ENCODE assay signal across 1 cellular context in the genomic region with DNA sequence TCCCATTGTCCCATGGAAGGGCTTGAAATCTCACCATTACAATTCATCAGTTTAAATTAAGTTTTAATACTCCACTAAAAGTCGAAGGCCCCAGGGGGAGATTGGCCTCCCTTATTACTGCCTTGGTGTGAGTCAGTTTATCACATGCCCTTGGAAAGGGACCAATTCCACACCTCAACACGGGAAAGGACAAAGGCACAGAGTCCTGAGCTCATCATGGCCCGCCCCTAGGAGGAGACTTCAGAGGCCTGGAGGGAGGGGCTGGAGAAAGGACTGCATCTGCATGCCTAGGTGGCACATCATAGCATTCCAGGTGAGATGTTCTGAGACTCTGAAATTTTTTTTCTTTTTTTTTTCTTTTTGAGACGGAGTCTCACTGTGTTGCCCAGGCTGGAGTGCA.
TF ChIP-seq lines count a peak whose summit lies in the region.

No MANE protein-coding gene starts in this region.

TF ChIP-seq in HEK293, 187 proteins besides CTCF, POLR2A, EP300 and RAD21 (continued from another document):
- TF ChIP-seq, protein P1, sequence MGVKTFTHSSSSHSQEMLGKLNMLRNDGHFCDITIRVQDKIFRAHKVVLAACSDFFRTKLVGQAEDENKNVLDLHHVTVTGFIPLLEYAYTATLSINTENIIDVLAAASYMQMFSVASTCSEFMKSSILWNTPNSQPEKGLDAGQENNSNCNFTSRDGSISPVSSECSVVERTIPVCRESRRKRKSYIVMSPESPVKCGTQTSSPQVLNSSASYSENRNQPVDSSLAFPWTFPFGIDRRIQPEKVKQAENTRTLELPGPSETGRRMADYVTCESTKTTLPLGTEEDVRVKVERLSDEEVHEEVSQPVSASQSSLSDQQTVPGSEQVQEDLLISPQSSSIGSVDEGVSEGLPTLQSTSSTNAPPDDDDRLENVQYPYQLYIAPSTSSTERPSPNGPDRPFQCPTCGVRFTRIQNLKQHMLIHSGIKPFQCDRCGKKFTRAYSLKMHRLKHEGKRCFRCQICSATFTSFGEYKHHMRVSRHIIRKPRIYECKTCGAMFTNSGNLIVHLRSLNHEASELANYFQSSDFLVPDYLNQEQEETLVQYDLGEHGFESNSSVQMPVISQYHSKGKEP (tag by site-specific recombination; IDR thresholded peaks at IDR 0.05) = no peak
- TF ChIP-seq YY1 (tag by site-specific recombination; IDR thresholded peaks at IDR 0.05) = no peak
- TF ChIP-seq ZNF544 (tag by site-specific recombination; IDR thresholded peaks at IDR 0.05) = no peak
- no peak for TF ChIP-seq ZNF623 (tag by site-specific recombination; IDR thresholded peaks at IDR 0.05)
- no peak for TF ChIP-seq SCRT1 (tag by site-specific recombination; IDR thresholded peaks at IDR 0.05; ENCODE audit: borderline replicate concordance)
- no peak for TF ChIP-seq ZNF510 (tag by site-specific recombination; IDR thresholded peaks at IDR 0.05; ENCODE audit: insufficient replicate concordance)
- no peak for TF ChIP-seq ZBTB20 (tag by site-specific recombination; IDR thresholded peaks at IDR 0.05)
- no peak for TF ChIP-seq ZNF146 (tag by site-specific recombination; IDR thresholded peaks at IDR 0.05)
- TF ChIP-seq ZNF473 (tag by site-specific recombination; IDR thresholded peaks at IDR 0.05) = no peak
- no peak for TF ChIP-seq KLF1 (tag by site-specific recombination; IDR thresholded peaks at IDR 0.05)
- no peak for TF ChIP-seq ZNF175 (tag by site-specific recombination; IDR thresholded peaks at IDR 0.05)
- no peak for TF ChIP-seq ZNF837 (tag by site-specific recombination; IDR thresholded peaks at IDR 0.05)
- TF ChIP-seq ZNF239 (tag by site-specific recombination; IDR thresholded peaks at IDR 0.05) = no peak
- peak; percentile 64 for TF ChIP-seq ZNF366 (tag by site-specific recombination; conservative IDR thresholded peaks at IDR 0.05)
- TF ChIP-seq ZNF560 (tag by site-specific recombination; IDR thresholded peaks at IDR 0.05; ENCODE audit: borderline replicate concordance) = no peak
- TF ChIP-seq, protein P2, sequence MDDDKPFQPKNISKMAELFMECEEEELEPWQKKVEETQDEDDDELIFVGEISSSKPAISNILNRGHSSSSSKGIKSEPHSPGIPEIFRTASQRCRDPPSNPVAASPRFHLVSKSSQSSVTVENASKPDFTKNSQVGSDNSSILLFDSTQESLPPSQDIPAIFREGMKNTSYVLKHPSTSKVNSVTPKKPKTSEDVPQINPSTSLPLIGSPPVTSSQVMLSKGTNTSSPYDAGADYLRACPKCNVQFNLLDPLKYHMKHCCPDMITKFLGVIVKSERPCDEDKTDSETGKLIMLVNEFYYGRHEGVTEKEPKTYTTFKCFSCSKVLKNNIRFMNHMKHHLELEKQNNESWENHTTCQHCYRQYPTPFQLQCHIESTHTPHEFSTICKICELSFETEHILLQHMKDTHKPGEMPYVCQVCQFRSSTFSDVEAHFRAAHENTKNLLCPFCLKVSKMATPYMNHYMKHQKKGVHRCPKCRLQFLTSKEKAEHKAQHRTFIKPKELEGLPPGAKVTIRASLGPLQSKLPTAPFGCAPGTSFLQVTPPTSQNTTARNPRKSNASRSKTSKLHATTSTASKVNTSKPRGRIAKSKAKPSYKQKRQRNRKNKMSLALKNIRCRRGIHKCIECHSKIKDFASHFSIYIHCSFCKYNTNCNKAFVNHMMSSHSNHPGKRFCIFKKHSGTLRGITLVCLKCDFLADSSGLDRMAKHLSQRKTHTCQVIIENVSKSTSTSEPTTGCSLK (tag by site-specific recombination; IDR thresholded peaks at IDR 0.05) = no peak
- TF ChIP-seq ZBTB8A (tag by site-specific recombination; IDR thresholded peaks at IDR 0.05) = no peak
- TF ChIP-seq ZNF266 (tag by site-specific recombination; IDR thresholded peaks at IDR 0.05; ENCODE audit: low read depth) = no peak
- no peak for TF ChIP-seq HOXC10 (CRISPR knock-in tag; IDR thresholded peaks at IDR 0.05)
- 0 out of 2 replicates have a peak, but pooled peaks have one; percentile 15 for TF ChIP-seq ZBTB17 (tag by site-specific recombination; IDR thresholded peaks at IDR 0.05)
- peak; percentile 33; the same call in 1 of the 2 replicates for TF ChIP-seq SP2 (tag by site-specific recombination; IDR thresholded peaks at IDR 0.05)
- TF ChIP-seq ZNF701 (tag by site-specific recombination; IDR thresholded peaks at IDR 0.05) = no peak
- TF ChIP-seq, protein P3, sequence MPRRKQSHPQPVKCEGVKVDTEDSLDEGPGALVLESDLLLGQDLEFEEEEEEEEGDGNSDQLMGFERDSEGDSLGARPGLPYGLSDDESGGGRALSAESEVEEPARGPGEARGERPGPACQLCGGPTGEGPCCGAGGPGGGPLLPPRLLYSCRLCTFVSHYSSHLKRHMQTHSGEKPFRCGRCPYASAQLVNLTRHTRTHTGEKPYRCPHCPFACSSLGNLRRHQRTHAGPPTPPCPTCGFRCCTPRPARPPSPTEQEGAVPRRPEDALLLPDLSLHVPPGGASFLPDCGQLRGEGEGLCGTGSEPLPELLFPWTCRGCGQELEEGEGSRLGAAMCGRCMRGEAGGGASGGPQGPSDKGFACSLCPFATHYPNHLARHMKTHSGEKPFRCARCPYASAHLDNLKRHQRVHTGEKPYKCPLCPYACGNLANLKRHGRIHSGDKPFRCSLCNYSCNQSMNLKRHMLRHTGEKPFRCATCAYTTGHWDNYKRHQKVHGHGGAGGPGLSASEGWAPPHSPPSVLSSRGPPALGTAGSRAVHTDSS (tag by site-specific recombination; IDR thresholded peaks at IDR 0.05) = no peak
- TF ChIP-seq SCRT2 (tag by site-specific recombination; IDR thresholded peaks at IDR 0.05) = no peak
- TF ChIP-seq ZNF596 (tag by site-specific recombination; IDR thresholded peaks at IDR 0.05) = no peak
- no peak for TF ChIP-seq WT1 (tag by site-specific recombination; IDR thresholded peaks at IDR 0.05)
- TF ChIP-seq, protein P4, sequence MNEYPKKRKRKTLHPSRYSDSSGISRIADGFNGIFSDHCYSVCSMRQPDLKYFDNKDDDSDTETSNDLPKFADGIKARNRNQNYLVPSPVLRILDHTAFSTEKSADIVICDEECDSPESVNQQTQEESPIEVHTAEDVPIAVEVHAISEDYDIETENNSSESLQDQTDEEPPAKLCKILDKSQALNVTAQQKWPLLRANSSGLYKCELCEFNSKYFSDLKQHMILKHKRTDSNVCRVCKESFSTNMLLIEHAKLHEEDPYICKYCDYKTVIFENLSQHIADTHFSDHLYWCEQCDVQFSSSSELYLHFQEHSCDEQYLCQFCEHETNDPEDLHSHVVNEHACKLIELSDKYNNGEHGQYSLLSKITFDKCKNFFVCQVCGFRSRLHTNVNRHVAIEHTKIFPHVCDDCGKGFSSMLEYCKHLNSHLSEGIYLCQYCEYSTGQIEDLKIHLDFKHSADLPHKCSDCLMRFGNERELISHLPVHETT (tag by site-specific recombination; IDR thresholded peaks at IDR 0.05) = no peak
- no peak for TF ChIP-seq ZNF791 (tag by site-specific recombination; IDR thresholded peaks at IDR 0.05)
- no peak for TF ChIP-seq ZNF184 (tag by site-specific recombination; IDR thresholded peaks at IDR 0.05)
- TF ChIP-seq, protein P5, sequence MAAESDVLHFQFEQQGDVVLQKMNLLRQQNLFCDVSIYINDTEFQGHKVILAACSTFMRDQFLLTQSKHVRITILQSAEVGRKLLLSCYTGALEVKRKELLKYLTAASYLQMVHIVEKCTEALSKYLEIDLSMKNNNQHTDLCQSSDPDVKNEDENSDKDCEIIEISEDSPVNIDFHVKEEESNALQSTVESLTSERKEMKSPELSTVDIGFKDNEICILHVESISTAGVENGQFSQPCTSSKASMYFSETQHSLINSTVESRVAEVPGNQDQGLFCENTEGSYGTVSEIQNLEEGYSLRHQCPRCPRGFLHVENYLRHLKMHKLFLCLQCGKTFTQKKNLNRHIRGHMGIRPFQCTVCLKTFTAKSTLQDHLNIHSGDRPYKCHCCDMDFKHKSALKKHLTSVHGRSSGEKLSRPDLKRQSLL (tag by site-specific recombination; IDR thresholded peaks at IDR 0.05) = no peak
- no peak for TF ChIP-seq ZNF157 (tag by site-specific recombination; IDR thresholded peaks at IDR 0.05)
- TF ChIP-seq ZNF571 (tag by site-specific recombination; IDR thresholded peaks at IDR 0.05) = no peak
- no peak for TF ChIP-seq ZNF354C (tag by site-specific recombination; IDR thresholded peaks at IDR 0.05; ENCODE audit: borderline replicate concordance, low read depth)
- no peak for TF ChIP-seq KLF10 (tag by site-specific recombination; IDR thresholded peaks at IDR 0.05)
- no peak for TF ChIP-seq ZNF521 (tag by site-specific recombination; IDR thresholded peaks at IDR 0.05)
- no peak for TF ChIP-seq YY2 (tag by site-specific recombination; IDR thresholded peaks at IDR 0.05)
- TF ChIP-seq ZNF549 (tag by site-specific recombination; IDR thresholded peaks at IDR 0.05) = no peak
- TF ChIP-seq, protein P6, sequence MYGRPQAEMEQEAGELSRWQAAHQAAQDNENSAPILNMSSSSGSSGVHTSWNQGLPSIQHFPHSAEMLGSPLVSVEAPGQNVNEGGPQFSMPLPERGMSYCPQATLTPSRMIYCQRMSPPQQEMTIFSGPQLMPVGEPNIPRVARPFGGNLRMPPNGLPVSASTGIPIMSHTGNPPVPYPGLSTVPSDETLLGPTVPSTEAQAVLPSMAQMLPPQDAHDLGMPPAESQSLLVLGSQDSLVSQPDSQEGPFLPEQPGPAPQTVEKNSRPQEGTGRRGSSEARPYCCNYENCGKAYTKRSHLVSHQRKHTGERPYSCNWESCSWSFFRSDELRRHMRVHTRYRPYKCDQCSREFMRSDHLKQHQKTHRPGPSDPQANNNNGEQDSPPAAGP (tag by site-specific recombination; IDR thresholded peaks at IDR 0.05) = peak; percentile 47; the same call in 1 of the 2 replicates
- TF ChIP-seq ZNF10 (tag by site-specific recombination; IDR thresholded peaks at IDR 0.05) = no peak
- TF ChIP-seq ZNF664 (tag by site-specific recombination; IDR thresholded peaks at IDR 0.05) = no peak
- no peak for TF ChIP-seq ZNF548 (tag by site-specific recombination; IDR thresholded peaks at IDR 0.05)
- no peak for TF ChIP-seq ZNF174 (tag by site-specific recombination; IDR thresholded peaks at IDR 0.05)
- TF ChIP-seq, protein P7, sequence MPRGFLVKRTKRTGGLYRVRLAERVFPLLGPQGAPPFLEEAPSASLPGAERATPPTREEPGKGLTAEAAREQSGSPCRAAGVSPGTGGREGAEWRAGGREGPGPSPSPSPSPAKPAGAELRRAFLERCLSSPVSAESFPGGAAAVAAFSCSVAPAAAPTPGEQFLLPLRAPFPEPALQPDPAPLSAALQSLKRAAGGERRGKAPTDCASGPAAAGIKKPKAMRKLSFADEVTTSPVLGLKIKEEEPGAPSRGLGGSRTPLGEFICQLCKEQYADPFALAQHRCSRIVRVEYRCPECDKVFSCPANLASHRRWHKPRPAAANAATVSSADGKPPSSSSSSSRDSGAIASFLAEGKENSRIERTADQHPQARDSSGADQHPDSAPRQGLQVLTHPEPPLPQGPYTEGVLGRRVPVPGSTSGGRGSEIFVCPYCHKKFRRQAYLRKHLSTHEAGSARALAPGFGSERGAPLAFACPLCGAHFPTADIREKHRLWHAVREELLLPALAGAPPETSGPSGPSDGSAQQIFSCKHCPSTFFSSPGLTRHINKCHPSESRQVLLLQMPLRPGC (tag by site-specific recombination; IDR thresholded peaks at IDR 0.05) = no peak
